Comparison of ENCODE assay signal across 8 cellular contexts in the genomic region with DNA sequence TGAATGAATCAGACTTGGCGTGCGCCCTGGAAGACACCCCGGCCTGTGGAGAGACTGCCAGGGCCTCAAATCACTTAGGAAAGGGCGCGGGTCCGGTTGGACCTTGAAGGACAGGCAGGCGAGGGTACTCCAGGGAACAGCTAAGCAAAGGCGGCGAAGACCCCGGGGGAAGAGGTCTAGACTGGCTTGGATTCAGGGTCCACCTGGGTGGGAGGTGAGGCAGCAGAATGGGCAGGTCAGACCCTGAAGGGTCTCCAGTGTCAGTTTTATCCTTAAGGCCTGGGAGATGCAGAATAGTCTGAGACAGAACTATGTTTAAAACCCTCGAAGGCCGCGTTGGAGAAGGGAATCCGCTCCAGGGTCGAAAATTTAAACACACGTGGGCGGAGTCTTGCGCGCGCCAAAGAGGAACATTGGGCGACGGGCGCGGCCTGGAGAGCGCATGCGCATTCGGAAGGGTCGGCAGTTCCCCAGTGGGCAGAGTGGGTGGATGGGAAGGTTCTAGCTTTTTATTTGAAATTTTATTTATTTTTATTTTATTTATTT. TPM values are rescaled to one million over a fixed set of nuclear protein-coding genes. Genes with fewer than 3 reads are reported as not detected.
A peak's percentile ranks its signal among the peaks of the same experiment; 100 is the strongest.
DNase-seq lines count a peak whose midpoint lies in the region; ATAC-seq and TF ChIP-seq lines count a peak whose summit lies in the region.

No MANE protein-coding gene starts in this region.

- H3K27ac ChIP-seq in colonic mucosa: peak overlapping the region; percentile 100

- no peaks in the 10 kb centered on the region for H3K36me3 ChIP-seq in colonic mucosa

- H3K9ac ChIP-seq in colonic mucosa (ENCODE audit: low read depth in 2 of 2, low read length in 2 of 2): peak overlapping the region; percentile 92 to 93

- BruUV-seq in Calu3 (replicated peaks; lab: Mats Ljungman, UMichigan): TSS peak; percentile 77

- TF ChIP-seq CTCF in Calu3 (IDR thresholded peaks at IDR 0.05; ENCODE audit: unreplicated experiment) (no peak), colonic mucosa (IDR thresholded peaks at IDR 0.05) (no peak)

- peaks cover 35% of the 10 kb centered on the region for H3K36me3 Mint-ChIP-seq in Calu3 (ENCODE audit: insufficient read depth, unreplicated experiment)

- H3K4me1 ChIP-seq in colonic mucosa: peaks cover 8% of the 10 kb centered on the region

- no peaks in the 10 kb centered on the region for H3K9me3 ChIP-seq in colonic mucosa

- H3K27ac Mint-ChIP-seq in Calu3 (ENCODE audit: unreplicated experiment): peak overlapping the region; percentile 95

- H3K4me3 Mint-ChIP-seq in Calu3 (ENCODE audit: low read depth, unreplicated experiment): peak overlapping the region; percentile 87

- intact Hi-C loops in Calu3 (cut with micrococcal nuclease; ENCODE audit: unreplicated experiment): loop anchor here (2.0 kb wide), 1 partner anchor 53 kb away; no protein-coding TSS in a partner anchor
- intact Hi-C loops in colonic mucosa (cut with DNase I): no loop called here
- intact Hi-C loops in left colon (cut with DNase I, micrococcal nuclease): no loop called here

- H3K4me3 ChIP-seq in colonic mucosa: peak overlapping the region; percentile 75

- H3K27me3 ChIP-seq in colonic mucosa: no peaks in the 10 kb centered on the region

- peak; percentile 86 for DNase-seq in Calu3
- peak; percentile 78 for DNase-seq in NCI-H460 (ENCODE audit: extremely low read depth, low read depth)
- DNase-seq in activated CD4-positive, alpha-beta T cell treated with anti-CD3 and anti-CD28 coated beads for 4 hours: peak; percentile 72 to 77
- DNase-seq in colonic mucosa: peak; percentile 90
- peak; percentile 88 to 92 for DNase-seq in left colon
- DNase-seq in stimulated activated CD4-positive, alpha-beta T cell treated with anti-CD3 and anti-CD28 coated beads, Interleukin-2, amount 100 ng/mL, for 48 hours: peak; percentile 76

- H3K27me3 Mint-ChIP-seq in Calu3 (ENCODE audit: unreplicated experiment): no peaks in the 10 kb centered on the region

- CTCF ChIA-PET in Calu3 (lab: Charles Lee): interaction anchor here (0.7 to 2.7 kb wide), 4 partner anchors 10 to 54 kb away, joined by 3 to 14 read pairs (median 6); no protein-coding TSS in a partner anchor

- peaks cover 49% of the 10 kb centered on the region for H3K4me1 Mint-ChIP-seq in Calu3 (ENCODE audit: low read depth, unreplicated experiment)

- no peaks in the 10 kb centered on the region for H3K9me3 Mint-ChIP-seq in Calu3 (ENCODE audit: low read depth, unreplicated experiment)

- ATAC-seq in HG02885 (IDR thresholded peaks at IDR 0.05; ENCODE audit: poor library complexity, unreplicated experiment): peak; percentile 27
- ATAC-seq in left colon: peak; percentile 63
- no peak for ATAC-seq in HG03565 (IDR thresholded peaks at IDR 0.05; ENCODE audit: unreplicated experiment)

RNA-seq across cellular contexts. Expression of a gene that starts 0.6 kb away (rescaled TPM):
- 69.1 and 85.5 TPM in 2 replicates for total RNA-seq in Calu3 (2022)
- 20.9 and 21.8 TPM in 2 replicates for total RNA-seq in NCI-H460 (2014; rRNA removed; shearing (Covaris generic))
- polyA plus RNA-seq in NCI-H460 (2014; cell fraction: nucleus; rRNA removed): 35.9 and 46.5 TPM in 2 replicates
- 10 to 100 TPM; 30.1 to 66.6 TPM for total RNA-seq in colonic mucosa
- total RNA-seq in left colon: 10 to 100 TPM; 25.4 to 40.3 TPM

RNA-seq across cellular contexts. Expression of a gene that starts 25.4 kb away (rescaled TPM):
- total RNA-seq in Calu3 (2022) (147 and 152 TPM in 2 replicates), colonic mucosa (10 to 100 TPM; 25.4 to 60.9 TPM), left colon (10 to 100 TPM; 21.2 to 45.6 TPM)
- total RNA-seq in NCI-H460 (2014; rRNA removed; shearing (Covaris generic)): 22.9 and 23.5 TPM in 2 replicates
- polyA plus RNA-seq in NCI-H460 (2014; cell fraction: nucleus; rRNA removed): 61.0 and 71.7 TPM in 2 replicates

RNA-seq across cellular contexts. Expression of a gene that starts 39.5 kb away (rescaled TPM):
- total RNA-seq in Calu3 (2022) (not detected in 2 replicates), colonic mucosa (not detected), left colon (not detected)
- total RNA-seq in NCI-H460 (2014; rRNA removed; shearing (Covaris generic)): not detected in 2 replicates
- polyA plus RNA-seq in NCI-H460 (2014; cell fraction: nucleus; rRNA removed): not detected in 2 replicates

RNA-seq across cellular contexts. Expression of a gene that starts 46.9 kb away (rescaled TPM):
- 5.0 and 6.4 TPM in 2 replicates for total RNA-seq in Calu3 (2022)
- total RNA-seq in NCI-H460 (2014; rRNA removed; shearing (Covaris generic)): 0.37 and 0.69 TPM in 2 replicates
- polyA plus RNA-seq in NCI-H460 (2014; cell fraction: nucleus; rRNA removed): 0.29 TPM in 1 of 2 replicates, not detected in the other
- 1 to 10 TPM; 3.3 to 3.9 TPM for total RNA-seq in colonic mucosa
- total RNA-seq in left colon: 1 to 10 TPM in 1 of 2 donors, under 1 TPM in 1; 0.70 to 3.5 TPM
